ENCODE assay signal across 8 cellular contexts in genomic region chr12:92570056-92570753, GRCh38.
DNase-seq lines count a peak whose midpoint lies in the region; ATAC-seq and TF ChIP-seq lines count a peak whose summit lies in the region.

No MANE protein-coding gene starts in this region.

- peaks cover 4% of the 10 kb centered on the region for H3K36me3 Mint-ChIP-seq in CD8-positive, alpha-beta T cell

- no peak overlapping the region for H3K27ac ChIP-seq in CD8-positive, alpha-beta T cell (ENCODE audit: low read depth, low read length)
- H3K27ac ChIP-seq in left lung = no peak overlapping the region

- intact Hi-C loops in CD8-positive, alpha-beta T cell (cut with DNase I, micrococcal nuclease) = loop anchor here (1.0 to 5.0 kb wide), 15 partner anchors 23 to 1208 kb away; no protein-coding TSS in a partner anchor
- intact Hi-C loops in left lung (cut with DNase I) = loop anchor here in 1 of 2 donors (10.0 kb wide), 1 partner anchor 75 kb away; no protein-coding TSS in a partner anchor

- POLR2A ChIA-PET in CD8-positive, alpha-beta T cell (lab: Charles Lee) = interaction anchor here (0.6 to 2.6 kb wide), 9 partner anchors 46 to 1188 kb away, joined by 3 to 29 read pairs (median 3); partner anchors contain the start of gene BTG1

- H3K27ac Mint-ChIP-seq in CD8-positive, alpha-beta T cell = no peak overlapping the region

- H3K27me3 ChIP-seq in CD8-positive, alpha-beta T cell (ENCODE audit: insufficient read depth, low read length) = no peaks in the 10 kb centered on the region
- no peaks in the 10 kb centered on the region for H3K27me3 ChIP-seq in left lung

- ATAC-seq in CD8-positive, alpha-beta T cell = peak; percentile 93
- ATAC-seq in GM18868 (IDR thresholded peaks at IDR 0.05; ENCODE audit: unreplicated experiment) (peak; percentile 94), HG03045 (IDR thresholded peaks at IDR 0.05; ENCODE audit: unreplicated experiment) (peak; percentile 82), left lung (peak; percentile 89)

- DNase-seq in CD8-positive, alpha-beta T cell = peak in 5 of 7 experiments; percentile 25 to 55 (median 44)
- DNase-seq in NCI-H187 treated with DMSO at 0.1 percent for 48 hours (lab: John Stamatoyannopoulos, UW) (peak; percentile 75), SW480 (ENCODE audit: low spot score) (peak; percentile 80), dedifferentiated amniotic fluid mesenchymal stem cell (ENCODE audit: extremely low spot score) (peak; percentile 88), left lung (no peak), superior temporal gyrus (ENCODE audit: extremely low spot score) (peak; percentile 99)

- H3K27me3 Mint-ChIP-seq in CD8-positive, alpha-beta T cell (ENCODE audit: low read depth) = no peaks in the 10 kb centered on the region

- no peaks in the 10 kb centered on the region for H3K36me3 ChIP-seq in CD8-positive, alpha-beta T cell (ENCODE audit: insufficient read depth, low read length)
- no peaks in the 10 kb centered on the region for H3K36me3 ChIP-seq in left lung

- no peak overlapping the region for H3K4me3 Mint-ChIP-seq in CD8-positive, alpha-beta T cell

- CTCF ChIA-PET in CD8-positive, alpha-beta T cell (lab: Charles Lee) = interaction anchor here (0.6 to 8.1 kb wide), 48 partner anchors 12 to 1211 kb away, joined by 3 to 92 read pairs (median 3); partner anchors contain the start of gene BTG1

- no peaks in the 10 kb centered on the region for H3K9me3 ChIP-seq in CD8-positive, alpha-beta T cell (ENCODE audit: low read length)
- H3K9me3 ChIP-seq in left lung = no peaks in the 10 kb centered on the region

- peak; percentile 98 for TF ChIP-seq CTCF in CD8-positive, alpha-beta T cell (IDR thresholded peaks at IDR 0.05)
- peak; percentile 62 to 79 for TF ChIP-seq CTCF in left lung (IDR thresholded peaks at IDR 0.05)

- peaks cover 22% of the 10 kb centered on the region for H3K4me1 ChIP-seq in CD8-positive, alpha-beta T cell (ENCODE audit: insufficient read depth, low read length)
- peaks cover 4 to 23% of the 10 kb centered on the region in 2 donors for H3K4me1 ChIP-seq in left lung

- H3K4me1 Mint-ChIP-seq in CD8-positive, alpha-beta T cell (ENCODE audit: low read depth) = peaks cover 6% of the 10 kb centered on the region

- H3K9me3 Mint-ChIP-seq in CD8-positive, alpha-beta T cell = peaks cover 3% of the 10 kb centered on the region

- H3K4me3 ChIP-seq in CD8-positive, alpha-beta T cell (ENCODE audit: low read depth, low read length) = peak overlapping the region; percentile 30
- no peak overlapping the region for H3K4me3 ChIP-seq in left lung

Comparison
In these comparisons a context has a peak if more than half of its experiments do, and no peak if none do; other contexts are left out.
1. DNase-seq: peak in CD8-positive, alpha-beta T cell (5 of 7), NCI-H187 treated with DMSO at 0.1 percent for 48 hours (single experiment), SW480 (single experiment), dedifferentiated amniotic fluid mesenchymal stem cell (single experiment) and superior temporal gyrus (single experiment); none in left lung (0 of 2).
2. Peak in every context shown above with its lines, with median percentiles within 50 percentile points of each other: ATAC-seq.